In the genomic region with DNA sequence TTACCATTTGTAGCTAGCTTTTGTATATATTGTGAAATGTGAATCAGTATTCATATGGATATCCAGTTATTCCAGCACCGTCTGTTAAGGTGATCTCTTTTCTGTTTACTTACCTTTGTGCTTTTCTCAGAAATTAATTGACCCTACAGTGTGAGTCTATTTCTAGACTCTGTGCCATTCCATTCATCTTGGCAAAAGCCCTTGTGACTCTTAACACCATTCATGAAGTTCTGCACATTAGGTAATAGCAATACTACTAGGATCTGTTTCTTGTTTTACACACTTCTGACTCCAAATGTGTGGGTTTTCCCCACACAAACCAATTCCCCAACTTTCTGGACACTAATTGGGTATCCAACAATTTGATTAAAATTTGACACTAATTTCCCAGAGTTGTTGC, we compare ENCODE assay signal across 21 cellular contexts.
"Had no signal": no experiment of that assay in that cellular context is flagged by ENCODE, and none has a peak within 500 bp of the region (broad histone marks: within the 10 kb centered on the region; RNA-seq: fewer than 3 reads in every experiment).

No MANE protein-coding gene starts in this region.

- H3K4me2 ChIP-seq: hepatocyte had no signal

- H2AFZ ChIP-seq: hepatocyte had no signal

- H3K79me2 ChIP-seq: hepatocyte had no signal

- FAIRE-seq: pancreas had no signal

- DNase-seq: heart right ventricle; islet precursor cell; midbrain; mucosa of descending colon; naive thymus-derived CD8-positive, alpha-beta T cell; nucleus accumbens; pancreas; posterior cingulate gyrus; right cardiac atrium; sigmoid colon; small intestine; spleen; stimulated activated CD4-positive, alpha-beta T cell treated with anti-CD3 and anti-CD28 coated beads, Interleukin-4, amount 100 ng/mL, for 24 hours; stimulated activated naive CD4-positive, alpha-beta T cell; stimulated activated naive CD8-positive, alpha-beta T cell treated with anti-CD3 and anti-CD28 coated beads, Interleukin-15, amount 100 ng/mL, for 72 hours; substantia nigra; uterus had no signal

- H3K4me1 ChIP-seq: heart right ventricle, sigmoid colon, spleen, tibial nerve, uterus had no signal

- H3K27ac ChIP-seq: heart right ventricle, hepatocyte, pancreas, sigmoid colon, spleen, tibial nerve, uterus had no signal

- H3K4me3 ChIP-seq: heart right ventricle, hepatocyte, lung, mucosa of descending colon, pancreas, sigmoid colon, spleen, tibial nerve, uterus had no signal

- H3K9me3 ChIP-seq: mucosa of descending colon, pancreas, sigmoid colon, uterus had no signal

- ATAC-seq: mucosa of descending colon; naive thymus-derived CD8-positive, alpha-beta T cell; pancreas; stimulated activated effector memory CD8-positive, alpha-beta T cell treated with anti-CD3 and anti-CD28 coated beads, Interleukin-12 subunit alpha, Interleukin-12 subunit beta, amount 100 ng/mL, for 72 hours; stimulated activated naive CD8-positive, alpha-beta T cell treated with anti-CD3 and anti-CD28 coated beads, Interleukin-15, amount 100 ng/mL, for 72 hours had no signal

- H3K36me3 ChIP-seq: pancreas, uterus had no signal

- H3K27me3 ChIP-seq: heart right ventricle, hepatocyte, pancreas, sigmoid colon, spleen, tibial nerve, uterus had no signal
